ENCODE assay signal across 8 cellular contexts in the genomic region with DNA sequence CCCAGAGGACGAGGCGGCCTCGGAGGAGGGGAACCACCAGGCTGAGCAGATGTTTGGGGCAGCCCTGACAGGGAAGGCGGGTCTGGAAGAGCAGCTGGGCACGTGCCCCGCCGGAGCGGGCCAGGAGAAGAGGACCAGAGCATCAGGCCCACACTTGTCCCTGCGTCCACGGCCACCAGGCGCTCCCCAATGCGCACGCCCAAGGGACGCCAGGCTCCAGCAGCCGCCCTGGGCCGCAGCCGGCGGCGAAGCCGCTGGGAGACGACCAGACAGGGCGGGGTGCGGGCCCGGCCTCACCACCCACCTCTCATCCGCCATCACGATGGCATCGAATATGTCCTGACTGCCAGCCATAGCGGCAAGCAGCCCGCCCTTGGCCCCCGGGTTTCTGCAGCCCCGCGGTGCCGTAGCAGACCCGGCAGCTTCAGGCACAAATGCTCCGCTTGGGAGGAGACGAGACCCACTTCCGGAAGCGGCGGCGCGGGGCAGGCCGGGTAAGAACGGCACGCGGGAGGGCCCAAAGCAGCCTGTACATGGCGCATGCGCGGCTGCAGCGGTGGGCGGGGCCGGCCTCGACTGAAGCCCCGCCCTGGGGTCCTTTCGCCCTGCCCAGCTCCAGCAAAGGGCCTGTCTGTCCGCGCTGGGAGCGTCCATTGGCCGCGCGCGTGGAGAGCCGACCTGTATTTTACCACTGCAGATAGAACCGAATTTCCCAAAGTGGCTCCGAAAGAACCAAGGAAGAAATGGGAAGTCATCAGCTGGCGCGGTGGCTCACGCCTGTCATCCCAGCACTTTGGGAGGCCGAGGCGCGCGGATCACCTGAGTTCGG. TPM values are rescaled to one million over a fixed set of nuclear protein-coding genes. Genes with fewer than 3 reads are reported as not detected.
DNase-seq lines count a peak whose midpoint lies in the region; ATAC-seq and TF ChIP-seq lines count a peak whose summit lies in the region.

A gene with protein sequence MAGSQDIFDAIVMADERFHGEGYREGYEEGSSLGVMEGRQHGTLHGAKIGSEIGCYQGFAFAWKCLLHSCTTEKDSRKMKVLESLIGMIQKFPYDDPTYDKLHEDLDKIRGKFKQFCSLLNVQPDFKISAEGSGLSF (minus strand): TSS at position 468 of the 829 bp plus-strand sequence. CDS start 114 bp downstream, at position 354.

- H3K4me3 ChIP-seq in HUES6 (ENCODE audit: low read depth, low read length), result peak within 1 kb of the TSS; percentile 97
- H3K4me3 ChIP-seq in OCI-LY1 (ENCODE audit: low read depth, low read length, poor library complexity, severe bottlenecking), result peak within 1 kb of the TSS; percentile 79
- peak within 1 kb of the TSS; percentile 78 for H3K4me3 ChIP-seq in mesodermal cell (ENCODE audit: extremely low read depth, insufficient read depth, low read length, poor library complexity, severe bottlenecking)

- H3K9ac ChIP-seq in HUES6 (ENCODE audit: low read length) (peak within 1 kb of the TSS; percentile 91), OCI-LY1 (ENCODE audit: low read length) (peak within 1 kb of the TSS; percentile 71)

- H3K9me3 ChIP-seq in HUES6 (ENCODE audit: control insufficient read depth, insufficient read depth, low read depth, low read length), result no peaks in the 10 kb centered on the region
- no peaks in the 10 kb centered on the region for H3K9me3 ChIP-seq in OCI-LY1 (ENCODE audit: low read length)
- H3K9me3 ChIP-seq in mesodermal cell (ENCODE audit: control insufficient read depth, low read length), result no peaks in the 10 kb centered on the region

- DNase-seq in COR-L47 (lab: John Stamatoyannopoulos, UW), result peak; percentile 92
- peak; percentile 96 for DNase-seq in activated CD8-positive, alpha-beta memory T cell treated with anti-CD3 and anti-CD28 coated beads, Interleukin-2, amount 50 U/mL, for 4 hours
- peak; percentile 95 for DNase-seq in stimulated activated CD8-positive, alpha-beta memory T cell treated with anti-CD3 and anti-CD28 coated beads, Interleukin-15, amount 100 ng/mL, for 24 hours (ENCODE audit: low read depth)

- H3F3A ChIP-seq in OCI-LY1 (ENCODE audit: insufficient read depth, low read length), result no peaks in the 10 kb centered on the region

- H3K4me1 ChIP-seq in HUES6 (ENCODE audit: control insufficient read depth, insufficient read depth, low read length) (peaks cover 8% of the 10 kb centered on the region), OCI-LY1 (ENCODE audit: insufficient read depth, low read length, severe bottlenecking) (peaks cover 7% of the 10 kb centered on the region), mesodermal cell (ENCODE audit: control insufficient read depth, insufficient read depth, low read length, poor library complexity, severe bottlenecking) (peaks cover 6% of the 10 kb centered on the region)

- peaks cover 6% of the 10 kb centered on the region; the same call in 1 of the 2 replicates for H3K79me2 ChIP-seq in OCI-LY1 (ENCODE audit: insufficient read depth, low read length)

- H3K36me3 ChIP-seq in HUES6 (ENCODE audit: control insufficient read depth, insufficient read depth, low read length) (peaks cover 23% of the 10 kb centered on the region), OCI-LY1 (ENCODE audit: insufficient read depth, low read length) (peaks cover 9% of the 10 kb centered on the region), mesodermal cell (ENCODE audit: control insufficient read depth, insufficient read depth, low read length) (peaks cover 24% of the 10 kb centered on the region)

- WGBS in mesodermal cell (ENCODE audit: insufficient coverage in 2 of 2), 2 experiments, result 11 to 13% methylated on average over 61 to 72 of the region's 72 CpGs

- no peaks in the 10 kb centered on the region for H3K9me2 ChIP-seq in OCI-LY1 (ENCODE audit: low read depth, low read length)

- ATAC-seq in GM21381 (IDR thresholded peaks at IDR 0.05; ENCODE audit: unreplicated experiment), result peak; percentile 90

- in situ Hi-C loops in endometrial microvascular endothelial cells (cut with HindIII; ENCODE audit: inconsistent ontology term, low pct_unique_long_range_greater_than_20kb, low sequenced_read_pairs), result loop anchor here (25.0 kb wide), 1 partner anchor 563 kb away; no protein-coding TSS in a partner anchor

- H2AFZ ChIP-seq in OCI-LY1 (ENCODE audit: low read length), result no peak within 1 kb of the TSS

- no peak for TF ChIP-seq CTCF in OCI-LY1 (IDR thresholded peaks at IDR 0.05; ENCODE audit: low read length)

- no peaks in the 10 kb centered on the region for H4K20me1 ChIP-seq in OCI-LY1 (ENCODE audit: insufficient read depth, low read length)

- H3K27ac ChIP-seq in HUES6 (ENCODE audit: low read depth, low read length), result peak within 1 kb of the TSS; percentile 82; the same call in 1 of the 2 replicates
- no peak within 1 kb of the TSS for H3K27ac ChIP-seq in OCI-LY1 (ENCODE audit: low read depth, low read length, poor library complexity, severe bottlenecking)
- H3K27ac ChIP-seq in mesodermal cell (ENCODE audit: low read depth, low read length, severe bottlenecking), result peak within 1 kb of the TSS; percentile 39

- H3K4me2 ChIP-seq in OCI-LY1 (ENCODE audit: low read length), result peak within 1 kb of the TSS; percentile 89

- H3K27me3 ChIP-seq in HUES6 (ENCODE audit: control insufficient read depth, insufficient read depth, low read length), result no peaks in the 10 kb centered on the region
- H3K27me3 ChIP-seq in OCI-LY1 (ENCODE audit: insufficient read depth, low read length), result no peaks in the 10 kb centered on the region

RNA-seq across cellular contexts. Expression of the gene that starts here (rescaled TPM):
- total RNA-seq in endometrial microvascular endothelial cells (ENCODE audit: inconsistent ontology term), result 18.4 TPM
- 12.1 TPM for polyA plus RNA-seq in mesodermal cell (2013, experiment 1 of 2)
- polyA plus RNA-seq in mesodermal cell (2013, experiment 2 of 2), result 13.3 TPM
